Comparison of ENCODE assay signal across 32 cellular contexts in the genomic region with DNA sequence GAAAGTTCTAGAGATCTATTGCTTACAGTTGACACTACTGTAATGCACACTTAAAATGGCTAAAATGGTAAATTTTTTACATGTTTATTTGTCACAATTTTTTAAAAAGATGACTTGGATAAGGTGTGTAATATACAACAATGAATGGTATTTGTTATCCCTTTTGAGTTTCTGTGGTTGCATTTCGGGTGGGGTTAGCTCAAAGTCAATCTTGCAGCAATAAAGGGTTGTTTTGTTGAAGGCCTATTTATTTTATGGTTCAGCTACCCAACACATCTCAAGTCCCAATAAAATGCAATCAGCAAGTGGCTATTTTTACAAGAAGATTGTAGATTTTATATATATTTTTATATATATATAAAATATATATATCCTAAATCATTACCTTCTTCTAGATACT.
"Had no signal": no experiment of that assay in that cellular context is flagged by ENCODE, and none has a peak within 500 bp of the region (broad histone marks: within the 10 kb centered on the region; RNA-seq: fewer than 3 reads in every experiment).

No MANE protein-coding gene starts in this region.

- H3K4me1 ChIP-seq: adrenal gland, body of pancreas had no signal

- H3K4me1 Mint-ChIP-seq: activated B cell treated with CpG ODN at 0.5 μM for 24 hours; activated naive CD4-positive, alpha-beta T cell treated with anti-CD3 and anti-CD28 coated beads, Interleukin-2, amount 50 U/mL, for 24 hours; activated naive CD8-positive, alpha-beta T cell treated with anti-CD3 and anti-CD28 coated beads for 36 hours; activated naive CD8-positive, alpha-beta T cell treated with anti-CD3 and anti-CD28 coated beads, Interleukin-2, amount 50 U/mL, for 24 hours; endodermal cell; T-helper 17 cell had no signal

- H3K9me3 ChIP-seq: adrenal gland, body of pancreas had no signal

- H3K27me3 ChIP-seq: adrenal gland, body of pancreas, cardiac muscle cell, dorsolateral prefrontal cortex had no signal

- H3K36me3 ChIP-seq: adrenal gland, cardiac muscle cell, WERI-Rb-1 had no signal

- H3K27me3 Mint-ChIP-seq: activated CD8-positive, alpha-beta T cell treated with anti-CD3 and anti-CD28 coated beads for 36 hours; activated naive CD4-positive, alpha-beta T cell treated with anti-CD3 and anti-CD28 coated beads, Interleukin-2, amount 50 U/mL, for 24 hours; activated naive CD8-positive, alpha-beta T cell treated with anti-CD3 and anti-CD28 coated beads for 36 hours; activated naive CD8-positive, alpha-beta T cell treated with anti-CD3 and anti-CD28 coated beads, Interleukin-2, amount 50 U/mL, for 24 hours; dendritic cell treated with granulocyte-macrophage colony-stimulating factor and Interleukin-4, amounts not matched to agents 40 ng/mL and 50 ng/mL, for 4 days; T-helper 17 cell had no signal

- H3K4me3 ChIP-seq: adrenal gland, body of pancreas, cardiac muscle cell, coronary artery, dorsolateral prefrontal cortex had no signal

- H3K9me3 Mint-ChIP-seq: activated CD8-positive, alpha-beta T cell treated with anti-CD3 and anti-CD28 coated beads for 36 hours; activated naive CD4-positive, alpha-beta T cell treated with anti-CD3 and anti-CD28 coated beads, Interleukin-2, amount 50 U/mL, for 24 hours; activated naive CD8-positive, alpha-beta T cell treated with anti-CD3 and anti-CD28 coated beads for 36 hours; activated naive CD8-positive, alpha-beta T cell treated with anti-CD3 and anti-CD28 coated beads, Interleukin-2, amount 50 U/mL, for 24 hours; activated T-helper 1 cell treated with anti-CD3 and anti-CD28 coated beads, Interleukin-12 subunit alpha, Interleukin-12 subunit beta, Interleukin-2, Interleukin-4 antibody, amounts not matched to agents 30 ng/mL and 10 ng/mL and 1 ng/mL, durations not matched to agents 14 hours and 24 hours and 36 hours; activated T-helper 2 cell treated with anti-CD3 and anti-CD28 coated beads, Interferon-gamma antibody, Interleukin-2, Interleukin-4, amounts not matched to agents 10 μg/mL and 5 μg/mL and 100 μg/mL, durations not matched to agents 14 hours and 24 hours and 36 hours; dendritic cell treated with granulocyte-macrophage colony-stimulating factor and Interleukin-4, amounts not matched to agents 40 ng/mL and 50 ng/mL, for 4 days; T-helper 2 cell treated with Interferon-gamma antibody and Interleukin-4, amounts not matched to agents 5 μg/mL and 100 μg/mL, for 36 hours had no signal

- H3K27ac Mint-ChIP-seq: activated B cell treated with CpG ODN at 0.5 μM for 24 hours; activated CD8-positive, alpha-beta T cell treated with anti-CD3 and anti-CD28 coated beads for 36 hours; activated naive CD4-positive, alpha-beta T cell treated with anti-CD3 and anti-CD28 coated beads for 36 hours; activated naive CD4-positive, alpha-beta T cell treated with anti-CD3 and anti-CD28 coated beads, Interleukin-2, amount 50 U/mL, for 24 hours; activated naive CD8-positive, alpha-beta T cell treated with anti-CD3 and anti-CD28 coated beads for 36 hours; activated naive CD8-positive, alpha-beta T cell treated with anti-CD3 and anti-CD28 coated beads, Interleukin-2, amount 50 U/mL, for 24 hours; activated T-helper 1 cell treated with anti-CD3 and anti-CD28 coated beads, Interleukin-12 subunit alpha, Interleukin-12 subunit beta, Interleukin-2, Interleukin-4 antibody, amounts not matched to agents 30 ng/mL and 10 ng/mL and 1 ng/mL, durations not matched to agents 14 hours and 24 hours and 36 hours; activated T-helper 2 cell treated with anti-CD3 and anti-CD28 coated beads, Interferon-gamma antibody, Interleukin-2, Interleukin-4, amounts not matched to agents 10 μg/mL and 5 μg/mL and 100 μg/mL, durations not matched to agents 14 hours and 24 hours and 36 hours; dendritic cell treated with granulocyte-macrophage colony-stimulating factor and Interleukin-4, amounts not matched to agents 40 ng/mL and 50 ng/mL, for 4 days; endodermal cell; T-helper 17 cell; T-helper 2 cell treated with Interferon-gamma antibody and Interleukin-4, amounts not matched to agents 5 μg/mL and 100 μg/mL, for 36 hours had no signal

- H3K36me3 Mint-ChIP-seq: activated naive CD4-positive, alpha-beta T cell treated with anti-CD3 and anti-CD28 coated beads, Interleukin-2, amount 50 U/mL, for 24 hours had no signal

- H3K4me3 Mint-ChIP-seq: activated B cell treated with CpG ODN at 0.5 μM for 24 hours; activated CD8-positive, alpha-beta T cell treated with anti-CD3 and anti-CD28 coated beads for 36 hours; activated naive CD4-positive, alpha-beta T cell treated with anti-CD3 and anti-CD28 coated beads for 36 hours; activated naive CD4-positive, alpha-beta T cell treated with anti-CD3 and anti-CD28 coated beads, Interleukin-2, amount 50 U/mL, for 24 hours; activated naive CD8-positive, alpha-beta T cell treated with anti-CD3 and anti-CD28 coated beads for 36 hours; activated naive CD8-positive, alpha-beta T cell treated with anti-CD3 and anti-CD28 coated beads, Interleukin-2, amount 50 U/mL, for 24 hours; activated T-helper 1 cell treated with anti-CD3 and anti-CD28 coated beads, Interleukin-12 subunit alpha, Interleukin-12 subunit beta, Interleukin-2, Interleukin-4 antibody, amounts not matched to agents 30 ng/mL and 10 ng/mL and 1 ng/mL, durations not matched to agents 14 hours and 24 hours and 36 hours; dendritic cell treated with granulocyte-macrophage colony-stimulating factor and Interleukin-4, amounts not matched to agents 40 ng/mL and 50 ng/mL, for 4 days; endodermal cell; T-helper 17 cell; T-helper 2 cell treated with Interferon-gamma antibody and Interleukin-4, amounts not matched to agents 5 μg/mL and 100 μg/mL, for 36 hours had no signal

- H3K27ac ChIP-seq: adrenal gland, body of pancreas, cardiac muscle cell, coronary artery, dorsolateral prefrontal cortex, WERI-Rb-1 had no signal

- DNase-seq: activated B cell treated with CpG ODN at 0.5 μM for 24 hours; activated CD4-positive, alpha-beta T cell treated with anti-CD3 and anti-CD28 coated beads for 48 hours; activated CD4-positive, alpha-beta T cell treated with anti-CD3 and anti-CD28 coated beads, Interleukin-2, amount 50 U/mL, for 1 hour; activated CD4-positive, alpha-beta T cell treated with anti-CD3 and anti-CD28 coated beads, Interleukin-2, amount 50 U/mL, for 48 hours; activated CD8-positive, alpha-beta memory T cell treated with anti-CD3 and anti-CD28 coated beads for 24 hours; activated CD8-positive, alpha-beta T cell treated with anti-CD3 and anti-CD28 coated beads for 36 hours; activated effector memory CD4-positive, alpha-beta T cell treated with anti-CD3 and anti-CD28 coated beads, Interleukin-2, amount 50 U/mL, for 16 hours; activated naive CD4-positive, alpha-beta T cell treated with anti-CD3 and anti-CD28 coated beads for 36 hours; activated naive CD8-positive, alpha-beta T cell treated with anti-CD3 and anti-CD28 coated beads for 36 hours; activated naive CD8-positive, alpha-beta T cell treated with anti-CD3 and anti-CD28 coated beads, Interleukin-2, amount 50 U/mL, for 24 hours; activated T-cell treated with anti-CD3 and anti-CD28 coated beads, Interleukin-2, amount 50 U/mL, for 48 hours; adrenal gland; amygdala; aorta; body of pancreas; central memory CD4-positive, alpha-beta T cell; cerebellar nuclear complex; dorsolateral prefrontal cortex; effector memory CD4-positive, alpha-beta T cell; endodermal cell; head of caudate nucleus; T-helper 1 cell; T-helper 17 cell; T1000; WERI-Rb-1 had no signal
